In the genomic region with DNA sequence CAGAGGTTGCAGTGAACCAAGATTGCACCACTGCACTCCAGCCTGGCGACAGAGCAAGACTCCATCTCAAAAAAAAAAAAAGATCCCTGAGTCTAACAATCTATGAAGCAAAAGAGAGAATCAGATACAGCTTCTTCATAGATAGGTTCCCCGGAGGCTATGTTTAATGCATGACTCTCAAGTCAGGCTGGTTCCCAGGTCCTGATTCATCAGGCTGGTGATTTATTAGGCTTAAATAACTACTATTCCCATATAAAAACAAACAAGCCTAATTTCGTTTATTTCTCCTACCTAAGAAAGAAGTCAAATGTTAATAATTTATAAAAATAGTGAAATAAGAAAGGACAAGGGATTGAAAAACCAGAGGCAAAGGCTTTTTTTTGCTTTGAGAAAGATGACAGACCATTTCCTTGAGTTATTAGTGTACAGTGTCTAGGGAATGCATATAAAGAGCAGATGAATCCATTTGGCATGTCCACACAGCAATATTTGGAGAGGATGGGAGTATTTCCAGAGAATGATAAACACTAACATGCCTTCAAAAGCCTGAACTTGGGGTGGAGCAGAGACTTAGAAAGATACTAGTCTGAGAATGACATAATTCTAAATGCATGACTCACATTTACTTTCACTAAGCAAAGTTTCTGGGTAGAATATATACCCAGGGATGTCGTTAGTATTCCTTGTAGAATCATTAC, we compare ENCODE assay signal across 15 cellular contexts.
DNase-seq lines count a peak whose midpoint lies in the region; ATAC-seq and TF ChIP-seq lines count a peak whose summit lies in the region.
"Had no signal": no experiment of that assay in that cellular context is flagged by ENCODE, and none has a peak within 500 bp of the region (broad histone marks: within the 10 kb centered on the region; RNA-seq: fewer than 3 reads in every experiment).

No MANE protein-coding gene starts in this region.

- no peak overlapping the region for H2BK15ac ChIP-seq in IMR-90 (ENCODE audit: low read depth, low read length)

- peaks cover 29% of the 10 kb centered on the region for H3K27me3 ChIP-seq in IMR-90 (ENCODE audit: control insufficient read depth, insufficient read depth, low read length)
- no peaks in the 10 kb centered on the region for H3K27me3 ChIP-seq in kidney epithelial cell (ENCODE audit: control insufficient read depth, insufficient read depth, low read length)
- H3K27me3 ChIP-seq: body of pancreas, neutrophil, upper lobe of left lung had no signal

- H2AK9ac ChIP-seq in IMR-90 (replicated peaks; ENCODE audit: low read depth, low read length, poor library complexity), result no peak overlapping the region

- no peak overlapping the region for H4K91ac ChIP-seq in IMR-90 (ENCODE audit: insufficient read depth, low read depth, low read length)

- no peak overlapping the region for H4K8ac ChIP-seq in IMR-90 (ENCODE audit: low read depth in 2 of 2, low read length in 2 of 2)

- in situ Hi-C loops in IMR-90 (cut with MboI; ENCODE audit: low sequenced_read_pairs), result no loop called here

- peak overlapping the region; percentile 8 for H2BK5ac ChIP-seq in IMR-90 (ENCODE audit: low read depth, low read length, poor library complexity, severe bottlenecking)

- H2AFZ ChIP-seq in IMR-90 (replicated peaks; ENCODE audit: low read length, poor library complexity), result no peak overlapping the region

- 0 out of 2 replicates have a peak overlapping the region, but pooled peaks have one; percentile 24 for H3K4me2 ChIP-seq in IMR-90 (ENCODE audit: low read depth, low read length)

- dilution Hi-C loops in IMR-90 (cut with HindIII; ENCODE audit: low sequenced_read_pairs, unreplicated experiment), result no loop called here

- no peak overlapping the region for H2AK5ac ChIP-seq in IMR-90 (ENCODE audit: low read depth, low read length)

- DNase-seq in AG08395 (ENCODE audit: low spot score), result peak; percentile 78
- DNase-seq in IMR-90, result peak; percentile 90
- peak; percentile 60 for DNase-seq in choroid plexus epithelial cell (ENCODE audit: low read depth)
- peak; percentile 35 for DNase-seq in kidney epithelial cell (ENCODE audit: low read depth)
- DNase-seq in NCI-H345 treated with DMSO at 0.1 percent for 48 hours (lab: John Stamatoyannopoulos, UW; ENCODE audit: unreplicated experiment), result no peak
- no peak for DNase-seq in posterior cingulate gyrus
- DNase-seq: activated CD4-positive, alpha-beta memory T cell treated with anti-CD3 and anti-CD28 coated beads for 36 hours; body of pancreas; DMS79; mesendoderm had no signal

- no peak for TF ChIP-seq RAD21 in IMR-90 (IDR thresholded peaks at IDR 0.05; ENCODE audit: low read length)

- H2BK120ac ChIP-seq in IMR-90 (ENCODE audit: low read depth, low read length), result no peak overlapping the region

- no peak for TF ChIP-seq POLR2A in IMR-90 (IDR thresholded peaks at IDR 0.05; ENCODE audit: low read depth, low read length)

- H3K23ac ChIP-seq in IMR-90 (ENCODE audit: low read depth, low read length), result no peak overlapping the region

- H3K14ac ChIP-seq in IMR-90 (replicated peaks; ENCODE audit: low read depth, low read length), result no peak overlapping the region

- H3K9ac ChIP-seq in IMR-90 (ENCODE audit: low read depth, low read length), result no peak overlapping the region

- H3K36me3 ChIP-seq in IMR-90 (ENCODE audit: control insufficient read depth, insufficient read depth, low read length) (no peaks in the 10 kb centered on the region), kidney epithelial cell (ENCODE audit: control insufficient read depth, insufficient read depth, low read length) (no peaks in the 10 kb centered on the region)
- H3K36me3 ChIP-seq: neutrophil, upper lobe of left lung had no signal

- H3K9me3 ChIP-seq in IMR-90 (ENCODE audit: control insufficient read depth, insufficient read depth, low read length), result peaks cover 15% of the 10 kb centered on the region

- BruUV-seq in IMR-90 (replicated peaks; lab: Mats Ljungman, UMichigan), result no TSS peak

- POLR2A ChIA-PET in IMR-90 (lab: Charles Lee; ENCODE audit: unreplicated experiment), result no interaction called here

- H3K18ac ChIP-seq in IMR-90 (ENCODE audit: low read depth, low read length), result no peak overlapping the region

- TF ChIP-seq CTCF in IMR-90 (conservative IDR thresholded peaks at IDR 0.05; ENCODE audit: low read depth, low read length), result no peak
- TF ChIP-seq CTCF in choroid plexus epithelial cell (conservative IDR thresholded peaks at IDR 0.05; ENCODE audit: low read depth, low read length), result no peak
- TF ChIP-seq CTCF in kidney epithelial cell (IDR thresholded peaks at IDR 0.05; ENCODE audit: insufficient read depth, low read length, poor library complexity, severe bottlenecking), result no peak

- intact Hi-C loops in IMR-90 (cut with micrococcal nuclease), result loop anchor here (2.0 to 5.0 kb wide), 4 partner anchors 84 to 505 kb away; a partner anchor contains a TSS
- intact Hi-C loops in posterior cingulate gyrus (cut with DNase I), result no loop called here

- ATAC-seq in IMR-90 (ENCODE audit: low read depth) (peak; percentile 98), HG02970 (IDR thresholded peaks at IDR 0.05; ENCODE audit: low FRiP score, unreplicated experiment) (no peak), GM19467 (IDR thresholded peaks at IDR 0.05; ENCODE audit: unreplicated experiment) (no peak)
- ATAC-seq: body of pancreas, GM12878 had no signal

- no peak overlapping the region for H4K5ac ChIP-seq in IMR-90 (ENCODE audit: low read depth, low read length)

- no peak overlapping the region for H3K56ac ChIP-seq in IMR-90 (ENCODE audit: extremely low read depth, insufficient read depth, low read length)

- CTCF ChIA-PET in IMR-90 (lab: Yijun Ruan, JAX), result interaction anchor here (0.6 kb wide), 1 partner anchor 129 kb away, joined by 3 read pairs; no protein-coding TSS in a partner anchor

- H2BK20ac ChIP-seq in IMR-90 (ENCODE audit: low read depth, low read length), result no peak overlapping the region

- no peak overlapping the region for H3K4me3 ChIP-seq in IMR-90 (ENCODE audit: insufficient read depth, low read depth, low read length)
- H3K4me3 ChIP-seq in choroid plexus epithelial cell (ENCODE audit: low read depth, low read length), result no peak overlapping the region
- H3K4me3 ChIP-seq in kidney epithelial cell (ENCODE audit: low read depth, low read length), result no peak overlapping the region
- H3K4me3 ChIP-seq: body of pancreas, GM12878, upper lobe of left lung had no signal

- H3K79me1 ChIP-seq in IMR-90 (ENCODE audit: low read depth in 1 of 2, low read length in 2 of 2), result no peaks in the 10 kb centered on the region

- H4K20me1 ChIP-seq in IMR-90 (ENCODE audit: insufficient read depth, low read length), result no peaks in the 10 kb centered on the region

- no peak overlapping the region for H3K4ac ChIP-seq in IMR-90 (ENCODE audit: low read depth, low read length)

- H3K9me1 ChIP-seq in IMR-90 (ENCODE audit: insufficient read depth, low read length), result peaks cover 2% of the 10 kb centered on the region; the same call in 1 of the 2 replicates

- H3K27ac ChIP-seq in IMR-90 (ENCODE audit: insufficient read depth, low read length), result no peak overlapping the region
- H3K27ac ChIP-seq: body of pancreas, neutrophil, upper lobe of left lung had no signal

- H3K4me1 ChIP-seq in IMR-90 (ENCODE audit: control insufficient read depth, insufficient read depth, low read length), result peaks cover 1% of the 10 kb centered on the region; the same call in 1 of the 2 replicates
- H3K4me1 ChIP-seq: body of pancreas, upper lobe of left lung had no signal

- WGBS in IMR-90 (ENCODE audit: extremely low coverage in 2 of 2, insufficient read length in 1 of 2), 2 experiments, result no CpG with 5 or more reads among the region's 4 CpGs

TF ChIP-seq in IMR-90, 13 proteins besides CTCF, POLR2A, EP300 and RAD21:
- no peak for TF ChIP-seq RCOR1 (IDR thresholded peaks at IDR 0.05; ENCODE audit: insufficient replicate concordance, low read length)
- no peak for TF ChIP-seq MAZ (IDR thresholded peaks at IDR 0.05; ENCODE audit: borderline replicate concordance, low read depth, low read length)
- TF ChIP-seq MXI1 (IDR thresholded peaks at IDR 0.05; ENCODE audit: borderline replicate concordance, low read depth, low read length), result no peak
- TF ChIP-seq, protein P1, sequence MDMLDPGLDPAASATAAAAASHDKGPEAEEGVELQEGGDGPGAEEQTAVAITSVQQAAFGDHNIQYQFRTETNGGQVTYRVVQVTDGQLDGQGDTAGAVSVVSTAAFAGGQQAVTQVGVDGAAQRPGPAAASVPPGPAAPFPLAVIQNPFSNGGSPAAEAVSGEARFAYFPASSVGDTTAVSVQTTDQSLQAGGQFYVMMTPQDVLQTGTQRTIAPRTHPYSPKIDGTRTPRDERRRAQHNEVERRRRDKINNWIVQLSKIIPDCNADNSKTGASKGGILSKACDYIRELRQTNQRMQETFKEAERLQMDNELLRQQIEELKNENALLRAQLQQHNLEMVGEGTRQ (IDR thresholded peaks at IDR 0.05; ENCODE audit: low read depth, low read length), result no peak
- TF ChIP-seq CHD1 (IDR thresholded peaks at IDR 0.05; ENCODE audit: low read depth, low read length), result no peak
- peak; percentile 62 for TF ChIP-seq FOS (IDR thresholded peaks at IDR 0.05; ENCODE audit: low read depth, low read length)

Comparison
In these comparisons a context has a peak if more than half of its experiments do, and no peak if none do; other contexts are left out.
1. DNase-seq: peak in AG08395 (single experiment), IMR-90 (single experiment), choroid plexus epithelial cell (single experiment) and kidney epithelial cell (single experiment); none in NCI-H345 treated with DMSO at 0.1 percent for 48 hours (single experiment) and posterior cingulate gyrus (0 of 10).